ENCODE assay signal across 8 cellular contexts in genomic region chr16:58128181-58128631, GRCh38. TPM values are rescaled to one million over a fixed set of nuclear protein-coding genes. Genes with fewer than 3 reads are reported as not detected.
DNase-seq lines count a peak whose midpoint lies in the region; ATAC-seq and TF ChIP-seq lines count a peak whose summit lies in the region.

No MANE protein-coding gene starts in this region.

- peaks cover 20 to 45% of the 10 kb centered on the region in 2 experiments for H3K79me1 ChIP-seq in IMR-90 (ENCODE audit: low read depth in 1 of 2, low read length in 2 of 2)

- H3K27ac ChIP-seq in 22Rv1: peak overlapping the region; percentile 87; the same call in 1 of the 2 replicates
- peak overlapping the region; percentile 20 for H3K27ac ChIP-seq in IMR-90 (ENCODE audit: insufficient read depth, low read length)

- H3K4me2 ChIP-seq in IMR-90 (ENCODE audit: low read depth, low read length): peak overlapping the region; percentile 99

- H2AK5ac ChIP-seq in IMR-90 (ENCODE audit: low read depth, low read length): peak overlapping the region; percentile 75; the same call in 1 of the 2 replicates

- peak overlapping the region; percentile 70; the same call in 1 of the 2 replicates for H3K23ac ChIP-seq in IMR-90 (ENCODE audit: low read depth, low read length)

- peak overlapping the region; percentile 94 for H3K27ac Mint-ChIP-seq in central memory CD8-positive, alpha-beta T cell (ENCODE audit: low read depth)
- H3K27ac Mint-ChIP-seq in mesothelial cell of epicardium: peak overlapping the region; percentile 82

- POLR2A ChIA-PET in IMR-90 (lab: Charles Lee; ENCODE audit: unreplicated experiment): no interaction called here

- BruUV-seq in IMR-90 (replicated peaks; lab: Mats Ljungman, UMichigan): no TSS peak

- no peak overlapping the region for H4K5ac ChIP-seq in IMR-90 (ENCODE audit: low read depth, low read length)

- no peaks in the 10 kb centered on the region for H3K9me3 Mint-ChIP-seq in central memory CD8-positive, alpha-beta T cell
- H3K9me3 Mint-ChIP-seq in mesothelial cell of epicardium: peaks cover 6% of the 10 kb centered on the region

- DNase-seq in IMR-90 (no peak), mesothelial cell of epicardium (ENCODE audit: low spot score in 2 of 2, unreplicated experiment in 2 of 2) (no peak), DMS79 treated with DMSO at 0.1 percent for 48 hours (lab: John Stamatoyannopoulos, UW) (no peak), HT-29 (ENCODE audit: low spot score) (no peak)
- DNase-seq in central memory CD8-positive, alpha-beta T cell (ENCODE audit: low spot score in 2 of 2): no peak
- DNase-seq in stimulated activated CD4-positive, alpha-beta T cell treated with anti-CD3 and anti-CD28 coated beads, Interleukin-12 subunit alpha, Interleukin-12 subunit beta, amount 100 ng/mL, for 4 hours: no peak

- no peak overlapping the region for H4K8ac ChIP-seq in IMR-90 (ENCODE audit: low read depth in 2 of 2, low read length in 2 of 2)

- in situ Hi-C loops in IMR-90 (cut with MboI; ENCODE audit: low sequenced_read_pairs): loop anchor here (5.0 kb wide), 1 partner anchor 106 kb away; no protein-coding TSS in a partner anchor

- H4K20me1 ChIP-seq in IMR-90 (ENCODE audit: insufficient read depth, low read length): peaks cover 47% of the 10 kb centered on the region

- whole genome bisulfite sequencing in IMR-90 (ENCODE audit: extremely low coverage in 2 of 2, insufficient read length in 1 of 2), 2 experiments: no CpG with 5 or more reads among the region's 6 CpGs

- TF ChIP-seq CTCF in 22Rv1 (IDR thresholded peaks at IDR 0.05): no peak
- no peak for TF ChIP-seq CTCF in IMR-90 (conservative IDR thresholded peaks at IDR 0.05; ENCODE audit: low read depth, low read length)
- TF ChIP-seq CTCF in mesothelial cell of epicardium (IDR thresholded peaks at IDR 0.05; ENCODE audit: unreplicated experiment): no peak

- no peak for TF ChIP-seq POLR2A in IMR-90 (IDR thresholded peaks at IDR 0.05; ENCODE audit: low read depth, low read length)

- peaks cover 33% of the 10 kb centered on the region for H3K36me3 Mint-ChIP-seq in central memory CD8-positive, alpha-beta T cell (ENCODE audit: insufficient read depth)
- peaks cover 4% of the 10 kb centered on the region for H3K36me3 Mint-ChIP-seq in mesothelial cell of epicardium

- H3K4me3 ChIP-seq in IMR-90 (ENCODE audit: insufficient read depth, low read depth, low read length): peak overlapping the region; percentile 84

- H3K36me3 ChIP-seq in IMR-90 (ENCODE audit: control insufficient read depth, insufficient read depth, low read length): no peaks in the 10 kb centered on the region

- no peak overlapping the region for H4K91ac ChIP-seq in IMR-90 (ENCODE audit: insufficient read depth, low read depth, low read length)

- H3K14ac ChIP-seq in IMR-90 (replicated peaks; ENCODE audit: low read depth, low read length): peak overlapping the region; percentile 43

- peaks cover 16% of the 10 kb centered on the region for H3K4me1 ChIP-seq in IMR-90 (ENCODE audit: control insufficient read depth, insufficient read depth, low read length)

- H3K27me3 Mint-ChIP-seq in central memory CD8-positive, alpha-beta T cell: no peaks in the 10 kb centered on the region
- H3K27me3 Mint-ChIP-seq in mesothelial cell of epicardium (ENCODE audit: low read depth): no peaks in the 10 kb centered on the region

- ATAC-seq in IMR-90 (ENCODE audit: low read depth): no peak
- no peak for ATAC-seq in central memory CD8-positive, alpha-beta T cell (replicated peaks; ENCODE audit: extremely low read depth, poor library complexity, severe bottlenecking)
- ATAC-seq in GM21529 (IDR thresholded peaks at IDR 0.05; ENCODE audit: unreplicated experiment): no peak

- dilution Hi-C loops in IMR-90 (cut with HindIII; ENCODE audit: low sequenced_read_pairs, unreplicated experiment): no loop called here

- peaks cover 16% of the 10 kb centered on the region for H3K9me1 ChIP-seq in IMR-90 (ENCODE audit: insufficient read depth, low read length)

- no peak overlapping the region for H2BK120ac ChIP-seq in IMR-90 (ENCODE audit: low read depth, low read length)

- no peak overlapping the region for H3K18ac ChIP-seq in IMR-90 (ENCODE audit: low read depth, low read length)

- CTCF ChIA-PET in IMR-90 (lab: Yijun Ruan, JAX): interaction anchor here (0.8 to 1.0 kb wide), 3 partner anchors 12 to 546 kb away, joined by 3 read pairs; no protein-coding TSS in a partner anchor

- no peak for TF ChIP-seq RAD21 in IMR-90 (IDR thresholded peaks at IDR 0.05; ENCODE audit: low read length)

- H3K56ac ChIP-seq in IMR-90 (ENCODE audit: extremely low read depth, insufficient read depth, low read length): 0 out of 2 replicates have a peak overlapping the region, but pooled peaks have one; percentile 10

- no peak overlapping the region for H2BK15ac ChIP-seq in IMR-90 (ENCODE audit: low read depth, low read length)

- no peak overlapping the region for H3K4ac ChIP-seq in IMR-90 (ENCODE audit: low read depth, low read length)

- H2BK5ac ChIP-seq in IMR-90 (ENCODE audit: low read depth, low read length, poor library complexity, severe bottlenecking): no peak overlapping the region

- H2AFZ ChIP-seq in IMR-90 (replicated peaks; ENCODE audit: low read length, poor library complexity): no peak overlapping the region

- intact Hi-C loops in IMR-90 (cut with micrococcal nuclease): loop anchor here (5.0 kb wide), 1 partner anchor 391 kb away; the partner anchor contains the start of gene KATNB1

- H3K4me1 Mint-ChIP-seq in central memory CD8-positive, alpha-beta T cell: peaks cover 52% of the 10 kb centered on the region
- peaks cover 39% of the 10 kb centered on the region for H3K4me1 Mint-ChIP-seq in mesothelial cell of epicardium

- no peak overlapping the region for H2BK20ac ChIP-seq in IMR-90 (ENCODE audit: low read depth, low read length)

- peak overlapping the region; percentile 70 for H2AK9ac ChIP-seq in IMR-90 (replicated peaks; ENCODE audit: low read depth, low read length, poor library complexity)

- 0 out of 2 replicates have a peak, but pooled peaks cover 2% of the 10 kb centered on the region for H3K9me3 ChIP-seq in IMR-90 (ENCODE audit: control insufficient read depth, insufficient read depth, low read length)

- H3K27me3 ChIP-seq in IMR-90 (ENCODE audit: control insufficient read depth, insufficient read depth, low read length): no peaks in the 10 kb centered on the region

- peak overlapping the region; percentile 90 for H3K4me3 Mint-ChIP-seq in central memory CD8-positive, alpha-beta T cell
- peak overlapping the region; percentile 91 for H3K4me3 Mint-ChIP-seq in mesothelial cell of epicardium

- peak overlapping the region; percentile 85 for H3K9ac ChIP-seq in IMR-90 (ENCODE audit: low read depth, low read length)

TF ChIP-seq in IMR-90, 13 proteins besides CTCF, POLR2A, EP300 and RAD21:
- TF ChIP-seq SMC3 (IDR thresholded peaks at IDR 0.05; ENCODE audit: low read depth, low read length): no peak
- no peak for TF ChIP-seq MXI1 (IDR thresholded peaks at IDR 0.05; ENCODE audit: borderline replicate concordance, low read depth, low read length)
- no peak for TF ChIP-seq FOS (IDR thresholded peaks at IDR 0.05; ENCODE audit: low read depth, low read length)
- TF ChIP-seq ELK1 (IDR thresholded peaks at IDR 0.05; ENCODE audit: borderline replicate concordance, low read depth, low read length): no peak
TF ChIP-seq in IMR-90: peak in this region for 0.

RNA-seq across cellular contexts. Expression of gene CFAP20, which starts 1.0 kb away (rescaled TPM):
- total RNA-seq in IMR-90 (2012; rRNA removed): 36.4 and 39.1 TPM in 2 replicates
- polyA plus RNA-seq in IMR-90 (2012; rRNA removed): 52.8 and 54.0 TPM in 2 replicates
- polyA plus RNA-seq in IMR-90 (2012; cell fraction: cytosol; rRNA removed): 38.3 and 51.0 TPM in 2 replicates
- 35.9 and 51.2 TPM in 2 replicates for polyA plus RNA-seq in IMR-90 (2012; cell fraction: nucleus; rRNA removed; ENCODE audit: low replicate concordance)
- 39.6 to 41.6 TPM (median 41.4 TPM) in 3 replicates for total RNA-seq in mesothelial cell of epicardium
- total RNA-seq in HT-29 (2014; rRNA removed; shearing (Covaris generic)): 75.4 and 76.2 TPM in 2 replicates
